Comparison of ENCODE assay signal across 8 cellular contexts in genomic region chr13:44577236-44578063, GRCh38. TPM values are rescaled to one million over a fixed set of nuclear protein-coding genes. Genes with fewer than 3 reads are reported as not detected.
DNase-seq lines count a peak whose midpoint lies in the region; ATAC-seq and TF ChIP-seq lines count a peak whose summit lies in the region.

No MANE protein-coding gene starts in this region.

- no peaks in the 10 kb centered on the region for H3K9me3 Mint-ChIP-seq in activated T-cell treated with anti-CD3 and anti-CD28 coated beads, Interleukin-2, amount 50 U/mL, for 24 hours

- peak; percentile 73 for DNase-seq in DMS114 treated with DMSO at 0.1 percent for 48 hours (lab: John Stamatoyannopoulos, UW; ENCODE audit: unreplicated experiment)
- peak; percentile 54 for DNase-seq in OCI-M2 (lab: John Stamatoyannopoulos, UW; ENCODE audit: unreplicated experiment)
- DNase-seq in activated T-cell treated with anti-CD3 and anti-CD28 coated beads, Interleukin-2, amount 50 U/mL, for 24 hours: peak; percentile 96
- DNase-seq in stimulated activated CD8-positive, alpha-beta memory T cell treated with anti-CD3 and anti-CD28 coated beads, Interleukin-4, amount 100 ng/mL, for 48 hours: peak; percentile 95

- H3K27me3 Mint-ChIP-seq in activated T-cell treated with anti-CD3 and anti-CD28 coated beads, Interleukin-2, amount 50 U/mL, for 24 hours: peaks cover 2% of the 10 kb centered on the region

- H3K4me3 ChIP-seq in esophagus (ENCODE audit: low read depth in 1 of 2, low read length in 2 of 2) (peak overlapping the region; percentile 70 to 95), mucosa of stomach (ENCODE audit: low read length) (peak overlapping the region; percentile 70)

- TF ChIP-seq RAD21 in Ishikawa (IDR thresholded peaks at IDR 0.05; ENCODE audit: low read depth): no peak; the same call in 1 of the 2 replicates

- H3K27me3 ChIP-seq in esophagus (ENCODE audit: control insufficient read depth in 1 of 2, insufficient read depth in 2 of 2, low read length in 2 of 2): no peaks in the 10 kb centered on the region
- H3K27me3 ChIP-seq in mucosa of stomach (ENCODE audit: control insufficient read depth, insufficient read depth, low read length): no peaks in the 10 kb centered on the region

- H3K36me3 ChIP-seq in esophagus (ENCODE audit: control insufficient read depth in 2 of 2, insufficient read depth in 2 of 2, low read length in 1 of 2): peaks cover 0 to 3% of the 10 kb centered on the region in 2 donors
- no peaks in the 10 kb centered on the region for H3K36me3 ChIP-seq in mucosa of stomach (ENCODE audit: control insufficient read depth, insufficient read depth, low read length)

- peak; percentile 62 for ATAC-seq in GM21576 (IDR thresholded peaks at IDR 0.05; ENCODE audit: unreplicated experiment)

- H3K4me1 Mint-ChIP-seq in activated T-cell treated with anti-CD3 and anti-CD28 coated beads, Interleukin-2, amount 50 U/mL, for 24 hours (ENCODE audit: low read depth): peaks cover 41% of the 10 kb centered on the region

- peaks cover 10% of the 10 kb centered on the region for H3K36me3 Mint-ChIP-seq in activated T-cell treated with anti-CD3 and anti-CD28 coated beads, Interleukin-2, amount 50 U/mL, for 24 hours (ENCODE audit: low read depth)

- TF ChIP-seq EP300 in Ishikawa (IDR thresholded peaks at IDR 0.05; ENCODE audit: borderline replicate concordance): no peak; the same call in none of the 2 replicates

- H3K4me3 Mint-ChIP-seq in activated T-cell treated with anti-CD3 and anti-CD28 coated beads, Interleukin-2, amount 50 U/mL, for 24 hours: peak overlapping the region; percentile 87

- peaks cover 2 to 15% of the 10 kb centered on the region in 2 donors for H3K4me1 ChIP-seq in esophagus (ENCODE audit: control insufficient read depth in 2 of 2, insufficient read depth in 2 of 2, low read length in 1 of 2)
- peaks cover 29% of the 10 kb centered on the region for H3K4me1 ChIP-seq in mucosa of stomach (ENCODE audit: control insufficient read depth, insufficient read depth, low read length)

- WGBS in esophagus, 2 donors: 1% methylated on average over 77 to 94 of the region's 94 CpGs

- peak overlapping the region; percentile 93 for H3K27ac Mint-ChIP-seq in activated T-cell treated with anti-CD3 and anti-CD28 coated beads, Interleukin-2, amount 50 U/mL, for 24 hours

- peak overlapping the region; percentile 92 for H3K9ac ChIP-seq in mucosa of stomach (ENCODE audit: low read length)

- peak overlapping the region; percentile 96 to 98 for H3K27ac ChIP-seq in esophagus (ENCODE audit: low read depth in 2 of 2, low read length in 1 of 2)

- no peaks in the 10 kb centered on the region for H3K9me3 ChIP-seq in esophagus (ENCODE audit: control insufficient read depth in 2 of 2, insufficient read depth in 1 of 2, low read depth in 1 of 2, low read length in 1 of 2)
- no peaks in the 10 kb centered on the region for H3K9me3 ChIP-seq in mucosa of stomach (ENCODE audit: control insufficient read depth, low read length)

TF ChIP-seq in Ishikawa, 13 proteins besides CTCF, POLR2A, EP300 and RAD21:
- peak; percentile 33 for TF ChIP-seq TCF12 (IDR thresholded peaks at IDR 0.05; ENCODE audit: low read depth)
- TF ChIP-seq YY1 (IDR thresholded peaks at IDR 0.05; ENCODE audit: low read depth): peak; percentile 74
- TF ChIP-seq REST (IDR thresholded peaks at IDR 0.05; ENCODE audit: low read depth): no peak
- peak; percentile 87; the same call in 1 of the 2 replicates for TF ChIP-seq MAX (IDR thresholded peaks at IDR 0.05)
- peak; percentile 3; the same call in 1 of the 2 replicates for TF ChIP-seq TEAD4 (IDR thresholded peaks at IDR 0.05)
- TF ChIP-seq TAF1 (IDR thresholded peaks at IDR 0.05; ENCODE audit: low read depth): peak; percentile 44; the same call in 1 of the 2 replicates
- TF ChIP-seq EGR1 (IDR thresholded peaks at IDR 0.05): 0 out of 2 replicates have a peak, but pooled peaks have one; percentile 22
- TF ChIP-seq CREB1 (IDR thresholded peaks at IDR 0.05; ENCODE audit: low read depth): no peak
- TF ChIP-seq FOXM1 (IDR thresholded peaks at IDR 0.05; ENCODE audit: borderline replicate concordance, low read depth): no peak
- TF ChIP-seq NFIC (IDR thresholded peaks at IDR 0.05): no peak
- peak; percentile 61 for TF ChIP-seq ZBTB7A (IDR thresholded peaks at IDR 0.05; ENCODE audit: low read depth)

RNA-seq across cellular contexts. Expression of gene TSC22D1, which starts 1.3 kb away (rescaled TPM):
- 10 to 100 TPM; 18.5 to 48.6 TPM for polyA plus RNA-seq in esophagus

Comparison
In these comparisons a context has a peak if more than half of its experiments do, and no peak if none do; other contexts are left out.
1. Peak in every context shown above with its lines: DNase-seq, ATAC-seq, H3K4me3 ChIP-seq and H3K27ac ChIP-seq.